32 cellular contexts compared by ENCODE assay signal in the genomic region with DNA sequence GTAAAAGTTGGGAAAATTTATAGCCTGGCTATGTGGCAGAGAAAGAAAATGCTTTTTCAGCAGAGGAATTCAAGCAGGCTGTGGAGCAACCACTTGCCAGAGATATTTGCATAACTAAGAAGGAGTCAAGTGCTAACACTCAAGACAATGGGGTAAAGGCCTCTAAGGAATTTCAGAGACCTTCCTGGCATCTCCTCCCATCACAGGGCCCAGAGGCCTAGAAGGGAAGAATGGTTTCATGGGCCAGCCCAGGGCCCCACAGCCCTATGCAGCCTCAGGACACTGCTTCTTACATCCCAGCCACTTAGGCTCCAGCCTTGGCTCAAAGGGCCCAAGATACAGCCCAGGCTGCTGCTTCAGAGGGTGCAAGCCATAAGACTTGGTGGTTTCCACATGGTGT. TPM values are rescaled to one million over a fixed set of nuclear protein-coding genes. Genes with fewer than 3 reads are reported as not detected.
"Had no signal": no experiment of that assay in that cellular context is flagged by ENCODE, and none has a peak within 500 bp of the region (broad histone marks: within the 10 kb centered on the region; RNA-seq: fewer than 3 reads in every experiment).

No MANE protein-coding gene starts in this region.

- H3K4me3 ChIP-seq: dorsolateral prefrontal cortex, esophagus muscularis mucosa, heart right ventricle, left lung, prostate gland, right atrium auricular region, smooth muscle cell, stomach, thyroid gland, vagina had no signal

- DNase-seq: dorsolateral prefrontal cortex; effector CD4-positive, alpha-beta T cell; foreskin keratinocyte; glutamatergic neuron; heart right ventricle; hippocampal formation; left cardiac atrium; left lung; mesenchymal stem cell; midbrain; naive thymus-derived CD8-positive, alpha-beta T cell; nephron progenitor cell; nucleus accumbens; stimulated activated CD4-positive, alpha-beta T cell treated with anti-CD3 and anti-CD28 coated beads, Interleukin-12 subunit alpha, Interleukin-12 subunit beta, amount 100 ng/mL, for 4 hours; stimulated activated CD4-positive, alpha-beta T cell treated with anti-CD3 and anti-CD28 coated beads, Interleukin-1b, Interleukin-23, amount 100 ng/mL, for 48 hours; stimulated activated CD4-positive, alpha-beta T cell treated with anti-CD3 and anti-CD28 coated beads, Interleukin-4, amount 100 ng/mL, for 1 hour; stimulated activated CD8-positive, alpha-beta memory T cell treated with anti-CD3 and anti-CD28 coated beads, Interleukin-4, amount 100 ng/mL, for 48 hours; stimulated activated naive CD4-positive, alpha-beta T cell treated with Interleukin-2 at 50 U/mL for 16 hours; stomach; thyroid gland; trophoblast cell had no signal

- H3K4me1 ChIP-seq: esophagus muscularis mucosa, foreskin keratinocyte, heart right ventricle, left lung, prostate gland, right atrium auricular region, stomach, thyroid gland had no signal

- H3K36me3 ChIP-seq: esophagus muscularis mucosa, heart right ventricle, left lung, prostate gland, right atrium auricular region, stomach, thyroid gland, vagina had no signal

- ATAC-seq: foreskin keratinocyte; heart right ventricle; left cardiac atrium; left lung; naive thymus-derived CD8-positive, alpha-beta T cell; sciatic nerve had no signal

- H3K4me3 Mint-ChIP-seq: naive thymus-derived CD8-positive, alpha-beta T cell; nephron progenitor cell had no signal

- H3K27ac Mint-ChIP-seq: naive thymus-derived CD8-positive, alpha-beta T cell; nephron progenitor cell had no signal

- H3K27ac ChIP-seq: dorsolateral prefrontal cortex, esophagus muscularis mucosa, foreskin keratinocyte, heart right ventricle, left lung, prostate gland, right atrium auricular region, stomach, thyroid gland, vagina had no signal

- H3K4me2 ChIP-seq: smooth muscle cell had no signal

- H3K27me3 ChIP-seq: dorsolateral prefrontal cortex, esophagus muscularis mucosa, heart right ventricle, left lung, right atrium auricular region, stomach, thyroid gland, vagina had no signal

- FAIRE-seq: islet of Langerhans had no signal

- H3K4me1 Mint-ChIP-seq: naive thymus-derived CD8-positive, alpha-beta T cell had no signal

- H3K9me3 ChIP-seq: prostate gland, right atrium auricular region, thyroid gland, vagina had no signal

RNA-seq across cellular contexts. Expression of gene SLC15A1, which starts 14.3 kb away (rescaled TPM):
- total RNA-seq: esophagus muscularis mucosa; fibroblast of lung; heart right ventricle; left cardiac atrium; left lung; lung microvascular endothelial cell; myocyte; naive thymus-derived CD8-positive, alpha-beta T cell; right atrium auricular region; subcutaneous adipose tissue had no signal
- polyA plus RNA-seq: fibroblast of lung; foreskin keratinocyte; naive thymus-derived CD8-positive, alpha-beta T cell had no signal
